ENCODE assay signal across 8 cellular contexts in genomic region chr1:159978107-159978398, GRCh38. TPM values are rescaled to one million over a fixed set of nuclear protein-coding genes. Genes with fewer than 3 reads are reported as not detected.
"Had no signal": no experiment of that assay in that cellular context is flagged by ENCODE, and none has a peak within 500 bp of the region (broad histone marks: within the 10 kb centered on the region; RNA-seq: fewer than 3 reads in every experiment).

No MANE protein-coding gene starts in this region.

- H3K4me1 Mint-ChIP-seq: GM23338, H9 had no signal

- FAIRE-seq: H1, H54, HTR-8/SVneo had no signal

- H3K4me3 Mint-ChIP-seq: GM23338, H9 had no signal

- H3K4me3 ChIP-seq: GM23338 had no signal

- H3K9me3 Mint-ChIP-seq: GM23338, H9 had no signal

- H3K27ac Mint-ChIP-seq: GM23338, H9 had no signal

- DNase-seq: H9, HCEC 1CT, IMR-90 had no signal

- ATAC-seq: GM23338 had no signal

RNA-seq across cellular contexts. Expression of gene SLAMF9, which starts 24.0 kb away (rescaled TPM):
- total RNA-seq: GM23338, H1, H9, HT-29 had no signal

RNA-seq across cellular contexts. Expression of gene IGSF9, which starts 32.6 kb away (rescaled TPM):
- total RNA-seq: IMR-90 had no signal
